ENCODE assay signal across 21 cellular contexts in the genomic region with DNA sequence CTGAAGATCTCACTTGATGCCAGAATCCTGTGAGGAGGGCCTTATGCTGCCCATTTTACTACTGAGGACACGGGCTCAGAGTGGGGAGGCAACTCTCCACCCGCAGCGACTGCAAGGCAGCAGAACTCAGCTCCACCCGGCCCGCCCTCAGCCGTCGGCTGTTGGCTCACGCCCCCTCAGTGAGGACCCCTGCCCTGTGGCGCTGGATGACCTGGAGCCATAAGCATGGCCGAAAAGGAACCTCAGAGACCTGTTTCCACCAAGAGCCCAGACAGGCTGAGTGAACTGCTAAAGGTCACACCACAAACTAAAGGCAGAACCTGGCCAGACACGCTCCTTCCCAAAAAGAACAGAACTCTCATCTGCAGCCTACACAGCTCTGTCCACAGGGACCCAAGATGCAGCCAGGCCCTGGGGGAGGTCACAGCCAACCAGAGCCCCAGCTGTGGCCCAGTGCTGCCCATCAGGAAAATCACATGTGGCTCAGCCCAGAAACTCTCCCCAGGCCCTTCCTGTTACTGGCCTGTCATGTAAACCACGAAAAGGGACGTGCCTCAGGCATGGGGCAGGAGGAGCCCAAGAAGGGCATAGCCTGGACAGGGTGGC. TPM values are rescaled to one million over a fixed set of nuclear protein-coding genes. Genes with fewer than 3 reads are reported as not detected.
DNase-seq lines count a peak whose midpoint lies in the region; ATAC-seq and TF ChIP-seq lines count a peak whose summit lies in the region.
"Had no signal": no experiment of that assay in that cellular context is flagged by ENCODE, and none has a peak within 500 bp of the region (broad histone marks: within the 10 kb centered on the region; RNA-seq: fewer than 3 reads in every experiment).

No MANE protein-coding gene starts in this region.

- H3K9me3 ChIP-seq in spleen: no peaks in the 10 kb centered on the region
- H3K9me3 ChIP-seq: lower lobe of right lung, psoas muscle, SJCRH30 had no signal

- ATAC-seq in left lobe of liver: no peak
- ATAC-seq: activated CD8-positive, alpha-beta memory T cell treated with anti-CD3 and anti-CD28 coated beads, Interleukin-2, amount 10 ng/mL, durations not matched to agents 7 days and 5 days; esophagus mucosa; lower lobe of right lung; psoas muscle had no signal

- H3K4me3 ChIP-seq in spleen: no peak overlapping the region
- H3K4me3 ChIP-seq: lower lobe of right lung, psoas muscle, SJCRH30 had no signal

- H3K36me3 ChIP-seq in spleen: peaks cover 0 to 68% (median 37%) of the 10 kb centered on the region in 6 donors
- H3K36me3 ChIP-seq: SJCRH30 had no signal

- H3K4me1 ChIP-seq in spleen: peaks cover 0 to 11% (median 7%) of the 10 kb centered on the region in 6 donors
- H3K4me1 ChIP-seq: psoas muscle, SJCRH30 had no signal

- no peak for TF ChIP-seq CTCF in spleen (IDR thresholded peaks at IDR 0.05 in 8 of 11, conservative IDR thresholded peaks at IDR 0.05 in 3 of 11)

- no peak for TF ChIP-seq POLR2A in spleen (IDR thresholded peaks at IDR 0.05)

- H3K27ac ChIP-seq in spleen: no peak overlapping the region
- H3K27ac ChIP-seq: brain microvascular endothelial cell, lower lobe of right lung, psoas muscle, SJCRH30 had no signal

- H3K27me3 ChIP-seq in spleen (replicated peaks in 1 of 7): no peaks in the 10 kb centered on the region
- H3K27me3 ChIP-seq: brain microvascular endothelial cell, SJCRH30 had no signal

- DNase-seq in activated effector memory CD4-positive, alpha-beta T cell treated with anti-CD3 and anti-CD28 coated beads, Interleukin-2, amount 50 U/mL, for 16 hours: peak; percentile 56
- no peak for DNase-seq in activated effector memory CD4-positive, alpha-beta T cell treated with Interleukin-2 at 50 U/mL for 16 hours
- DNase-seq in M059J (ENCODE audit: low read depth) (peak; percentile 33), left lobe of liver (ENCODE audit: low spot score) (peak; percentile 44), spleen (peak; percentile 71), NCI-H1417 treated with DMSO at 0.1 percent for 48 hours (lab: John Stamatoyannopoulos, UW) (no peak), NCI-H1436 treated with DMSO at 0.1 percent for 48 hours (lab: John Stamatoyannopoulos, UW) (no peak), DMS53 (lab: John Stamatoyannopoulos, UW) (no peak)
- DNase-seq: activated CD4-positive, alpha-beta T cell treated with anti-CD3 and anti-CD28 coated beads for 1 hour; activated CD8-positive, alpha-beta memory T cell treated with anti-CD3 and anti-CD28 coated beads, Interleukin-2, amount 10 ng/mL, durations not matched to agents 7 days and 5 days; activated naive CD8-positive, alpha-beta T cell treated with anti-CD3 and anti-CD28 coated beads, Interleukin-2, amount 10 ng/mL, durations not matched to agents 7 days and 5 days; brain microvascular endothelial cell; CD8-positive, alpha-beta memory T cell; MM.1S; naive B cell; NCI-H2081; NCI-H510A; SJCRH30 had no signal

- WGBS in spleen, 5 donors: 79 to 84% (median 82%) methylated on average over 10 to 13 of the region's 13 CpGs

- intact Hi-C loops in spleen (cut with DNase I; ENCODE audit: low total_unique reads): loop anchor here (10.0 kb wide), 1 partner anchor 371 kb away; no protein-coding TSS in a partner anchor

RNA-seq across cellular contexts. Expression of gene CCNK, which starts 32.8 kb away (rescaled TPM):
- 11.8 and 12.2 TPM in 2 replicates for total RNA-seq in M059J (2014; rRNA removed; shearing (Covaris generic))
- total RNA-seq in left lobe of liver (13.8 TPM), spleen (10 to 100 TPM; 38.3 to 58.3 (median 50.3) TPM)
- 10 to 100 TPM; 11.8 to 15.5 (median 12.8) TPM for polyA plus RNA-seq in spleen

RNA-seq across cellular contexts. Expression of gene SETD3, which starts 33.4 kb away (rescaled TPM):
- 33.1 and 41.5 TPM in 2 replicates for total RNA-seq in M059J (2014; rRNA removed; shearing (Covaris generic))
- 25.1 TPM for total RNA-seq in left lobe of liver
- 10 to 100 TPM; 47.9 to 84.4 (median 64.6) TPM for total RNA-seq in spleen
- polyA plus RNA-seq in spleen: 10 to 100 TPM; 18.1 to 28.4 (median 19.1) TPM

Comparison
In these comparisons a context has a peak if more than half of its experiments do, and no peak if none do; other contexts are left out.
1. DNase-seq: peak in activated effector memory CD4-positive, alpha-beta T cell treated with anti-CD3 and anti-CD28 coated beads, Interleukin-2, amount 50 U/mL, for 16 hours (single experiment), M059J (single experiment), left lobe of liver (single experiment) and spleen (single experiment); none in activated effector memory CD4-positive, alpha-beta T cell treated with Interleukin-2 at 50 U/mL for 16 hours (single experiment), NCI-H1417 treated with DMSO at 0.1 percent for 48 hours (single experiment), NCI-H1436 treated with DMSO at 0.1 percent for 48 hours (single experiment) and DMS53 (single experiment).